In genomic region chr14:85811340-85811739, GRCh38 we compare ENCODE assay signal across 22 cellular contexts.
"Had no signal": no experiment of that assay in that cellular context is flagged by ENCODE, and none has a peak within 500 bp of the region (broad histone marks: within the 10 kb centered on the region; RNA-seq: fewer than 3 reads in every experiment).

No MANE protein-coding gene starts in this region.

- H3K4me1 ChIP-seq: gastrocnemius medialis, lower lobe of right lung, tibial artery, uterus had no signal

- DNase-seq: activated CD4-positive, alpha-beta T cell treated with anti-CD3 and anti-CD28 coated beads, Interleukin-2, amount 10 ng/mL, durations not matched to agents 7 days and 5 days; activated CD8-positive, alpha-beta T cell treated with anti-CD3 and anti-CD28 coated beads, Interleukin-2, amount 10 ng/mL, durations not matched to agents 7 days and 5 days; activated naive CD4-positive, alpha-beta T cell treated with Interleukin-2 at 50 U/mL for 16 hours; activated naive CD8-positive, alpha-beta T cell treated with anti-CD3 and anti-CD28 coated beads, Interleukin-2, amount 10 ng/mL, durations not matched to agents 7 days and 5 days; activated T-cell treated with anti-CD3 and anti-CD28 coated beads, Interleukin-2, amount 50 U/mL, for 24 hours; amygdala; cortex of kidney; gastrocnemius medialis; head of caudate nucleus; left cardiac atrium; lower lobe of right lung; midbrain; nucleus accumbens; retina; stimulated activated naive CD8-positive, alpha-beta T cell treated with anti-CD3 and anti-CD28 coated beads, Interleukin-15, Interleukin-2, amounts not matched to agents 100 U/mL and 50 U/mL, for 24 hours; substantia nigra; tibial artery; uterus had no signal

- H3K4me1 Mint-ChIP-seq: brain, nephron had no signal

- H3K36me3 ChIP-seq: gastrocnemius medialis, lower lobe of right lung, tibial artery, uterus had no signal

- H3K36me3 Mint-ChIP-seq: activated naive CD8-positive, alpha-beta T cell treated with anti-CD3 and anti-CD28 coated beads, Interleukin-2, amount 10 ng/mL, durations not matched to agents 7 days and 5 days; brain had no signal

- H3K27me3 ChIP-seq: gastrocnemius medialis, tibial artery, uterus had no signal

- H3K27ac ChIP-seq: gastrocnemius medialis, lower lobe of right lung, tibial artery, uterus had no signal

- H3K9me3 Mint-ChIP-seq: activated CD4-positive, alpha-beta T cell treated with anti-CD3 and anti-CD28 coated beads, Interleukin-2, amount 10 ng/mL, durations not matched to agents 7 days and 5 days had no signal

- ATAC-seq: activated CD8-positive, alpha-beta T cell treated with anti-CD3 and anti-CD28 coated beads, Interleukin-2, amount 10 ng/mL, durations not matched to agents 7 days and 5 days; esophagus mucosa; gastrocnemius medialis; left cardiac atrium; stimulated activated naive CD8-positive, alpha-beta T cell treated with anti-CD3 and anti-CD28 coated beads, Interleukin-15, Interleukin-2, amounts not matched to agents 100 U/mL and 50 U/mL, for 24 hours had no signal

- H3K27ac Mint-ChIP-seq: activated CD4-positive, alpha-beta T cell treated with anti-CD3 and anti-CD28 coated beads, Interleukin-2, amount 10 ng/mL, durations not matched to agents 7 days and 5 days; activated CD8-positive, alpha-beta T cell treated with anti-CD3 and anti-CD28 coated beads, Interleukin-2, amount 10 ng/mL, durations not matched to agents 7 days and 5 days; activated naive CD8-positive, alpha-beta T cell treated with anti-CD3 and anti-CD28 coated beads, Interleukin-2, amount 10 ng/mL, durations not matched to agents 7 days and 5 days; activated T-cell treated with anti-CD3 and anti-CD28 coated beads, Interleukin-2, amount 50 U/mL, for 24 hours; activated T-helper 2 cell treated with anti-CD3 and anti-CD28 coated beads, Interferon-gamma antibody, Interleukin-2, Interleukin-4, amounts not matched to agents 10 μg/mL and 5 μg/mL and 100 μg/mL, durations not matched to agents 14 hours and 24 hours and 36 hours; brain; nephron had no signal

- H3K9me3 ChIP-seq: gastrocnemius medialis, lower lobe of right lung, tibial artery, uterus had no signal

- H3K4me3 Mint-ChIP-seq: activated CD4-positive, alpha-beta T cell treated with anti-CD3 and anti-CD28 coated beads, Interleukin-2, amount 10 ng/mL, durations not matched to agents 7 days and 5 days; activated CD8-positive, alpha-beta T cell treated with anti-CD3 and anti-CD28 coated beads, Interleukin-2, amount 10 ng/mL, durations not matched to agents 7 days and 5 days; activated naive CD8-positive, alpha-beta T cell treated with anti-CD3 and anti-CD28 coated beads, Interleukin-2, amount 10 ng/mL, durations not matched to agents 7 days and 5 days; activated T-cell treated with anti-CD3 and anti-CD28 coated beads, Interleukin-2, amount 50 U/mL, for 24 hours; brain; nephron had no signal

- H3K4me3 ChIP-seq: gastrocnemius medialis, lower lobe of right lung, tibial artery, uterus had no signal
